ENCODE assay signal across 1 cellular context in genomic region chr2:158841839-158842238, GRCh38.
TF ChIP-seq lines count a peak whose summit lies in the region.

No MANE protein-coding gene starts in this region.

TF ChIP-seq in HepG2, 621 proteins besides CTCF, POLR2A, EP300 and RAD21 (continued from another document):
- TF ChIP-seq ZNF510 (CRISPR knock-in tag; IDR thresholded peaks at IDR 0.05; ENCODE audit: low read depth), result no peak
TF ChIP-seq in HepG2: peak in this region for 0.
